ENCODE assay signal across 16 cellular contexts in the genomic region with DNA sequence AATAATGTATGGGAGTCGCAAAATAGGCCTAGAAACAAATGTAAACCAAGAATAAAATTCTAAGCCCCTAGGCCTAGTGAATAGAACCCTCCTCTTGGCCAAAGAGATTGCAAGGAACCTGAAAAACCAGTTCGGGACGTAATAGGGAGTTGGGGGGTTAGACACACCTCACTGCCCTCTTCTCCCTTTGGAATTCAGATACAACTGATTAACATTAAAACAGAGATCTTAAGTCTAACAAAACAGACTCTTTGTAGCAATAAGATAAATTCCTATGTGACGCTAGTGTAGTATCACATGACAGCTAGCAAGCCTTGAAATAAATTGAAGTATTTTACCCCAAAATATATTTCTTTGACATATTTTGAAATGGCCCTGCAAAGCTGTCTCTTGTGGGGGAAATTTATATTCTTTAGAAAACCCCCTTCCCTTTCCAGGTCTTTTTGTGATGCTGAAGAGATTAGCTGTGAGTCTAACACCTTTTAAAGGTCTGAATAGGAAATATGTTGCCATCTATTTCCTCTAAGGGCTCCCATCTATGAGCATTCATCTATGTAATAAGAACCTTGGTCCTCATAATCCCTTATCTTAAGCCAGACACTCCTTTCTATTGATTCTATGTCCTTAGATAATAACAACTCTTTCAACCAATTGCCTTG.
"Had no signal": no experiment of that assay in that cellular context is flagged by ENCODE, and none has a peak within 500 bp of the region (broad histone marks: within the 10 kb centered on the region; RNA-seq: fewer than 3 reads in every experiment).

No MANE protein-coding gene starts in this region.

- DNase-seq: activated CD4-positive, alpha-beta T cell treated with anti-CD3 and anti-CD28 coated beads, Interleukin-2, amount 50 U/mL, for 4 hours; activated CD4-positive, CD25-positive, alpha-beta regulatory T cell treated with anti-CD3 and anti-CD28 coated beads, Interleukin-2, amount 50 U/mL, for 72 hours; activated naive CD4-positive, alpha-beta T cell treated with anti-CD3 and anti-CD28 coated beads, Interleukin-2, amount 50 U/mL, for 16 hours; activated T-cell treated with anti-CD3 and anti-CD28 coated beads, Interleukin-2, amount 50 U/mL, for 1 hour; caudate nucleus; effector CD8-positive, alpha-beta T cell; midbrain; posterior cingulate gyrus; stomach had no signal

- H3K27me3 ChIP-seq: gastroesophageal sphincter, right atrium auricular region, stomach, vagina had no signal

- H3K36me3 ChIP-seq: gastroesophageal sphincter, right atrium auricular region, stomach, thoracic aorta, vagina had no signal

- ATAC-seq: gastroesophageal sphincter had no signal

- H3K4me1 ChIP-seq: gastroesophageal sphincter, right atrium auricular region, stomach, vagina had no signal

- H3K4me3 ChIP-seq: coronary artery, gastroesophageal sphincter, right atrium auricular region, skin epidermis, stomach, thoracic aorta, vagina had no signal

- H3K27ac ChIP-seq: coronary artery, epithelial cell of prostate, gastroesophageal sphincter, right atrium auricular region, skin epidermis, stomach, thoracic aorta, vagina had no signal
